In genomic region chr20:60695223-60695622, GRCh38 we compare ENCODE assay signal across 9 cellular contexts.
DNase-seq lines count a peak whose midpoint lies in the region; ATAC-seq, FAIRE-seq and TF ChIP-seq lines count a peak whose summit lies in the region.
"Had no signal": no experiment of that assay in that cellular context is flagged by ENCODE, and none has a peak within 500 bp of the region (broad histone marks: within the 10 kb centered on the region; RNA-seq: fewer than 3 reads in every experiment).

No MANE protein-coding gene starts in this region.

- FAIRE-seq in RCC 7860 (lab: Jason Lieb, UNC): peak; percentile 92
- FAIRE-seq: pancreas had no signal

- H3K4me3 ChIP-seq in fibroblast of the aortic adventitia (ENCODE audit: low read depth, low read length): no peak overlapping the region
- H3K4me3 ChIP-seq: pancreas had no signal

- peaks cover 4% of the 10 kb centered on the region for H3K27me3 Mint-ChIP-seq in activated CD4-positive, alpha-beta T cell treated with anti-CD3 and anti-CD28 coated beads, Interleukin-2, amount 10 ng/mL, durations not matched to agents 7 days and 5 days

- no peaks in the 10 kb centered on the region for H3K4me1 Mint-ChIP-seq in activated CD4-positive, alpha-beta T cell treated with anti-CD3 and anti-CD28 coated beads, Interleukin-2, amount 10 ng/mL, durations not matched to agents 7 days and 5 days

- no peak for ATAC-seq in GM18502 (IDR thresholded peaks at IDR 0.05; ENCODE audit: poor library complexity, unreplicated experiment)
- no peak for ATAC-seq in HG03139 (IDR thresholded peaks at IDR 0.05; ENCODE audit: unreplicated experiment)
- ATAC-seq: pancreas had no signal

- no peak overlapping the region for H3K27ac Mint-ChIP-seq in activated CD4-positive, alpha-beta T cell treated with anti-CD3 and anti-CD28 coated beads, Interleukin-2, amount 10 ng/mL, durations not matched to agents 7 days and 5 days

- no peaks in the 10 kb centered on the region for H3K36me3 Mint-ChIP-seq in activated CD4-positive, alpha-beta T cell treated with anti-CD3 and anti-CD28 coated beads, Interleukin-2, amount 10 ng/mL, durations not matched to agents 7 days and 5 days (ENCODE audit: low read depth)

- CTCF ChIA-PET in activated CD4-positive, alpha-beta T cell treated with anti-CD3 and anti-CD28 coated beads, Interleukin-2, amount 10 ng/mL, durations not matched to agents 7 days and 5 days (lab: Charles Lee): no interaction called here

- no peak overlapping the region for H3K4me3 Mint-ChIP-seq in activated CD4-positive, alpha-beta T cell treated with anti-CD3 and anti-CD28 coated beads, Interleukin-2, amount 10 ng/mL, durations not matched to agents 7 days and 5 days

- DNase-seq in activated CD4-positive, alpha-beta T cell treated with anti-CD3 and anti-CD28 coated beads for 48 hours: peak; percentile 54
- DNase-seq in activated CD4-positive, alpha-beta T cell treated with anti-CD3 and anti-CD28 coated beads, Interleukin-2, amount 10 ng/mL, durations not matched to agents 7 days and 5 days: no peak
- peak; percentile 96 for DNase-seq in RCC 7860 (ENCODE audit: low spot score)
- peak; percentile 77 for DNase-seq in fibroblast of the aortic adventitia (ENCODE audit: low read depth)
- DNase-seq in stimulated activated CD4-positive, alpha-beta T cell treated with anti-CD3 and anti-CD28 coated beads, Interleukin-4, amount 100 ng/mL, for 1 hour: peak; percentile 18
- no peak for DNase-seq in NCI-H2029 treated with DMSO at 0.1 percent for 48 hours (lab: John Stamatoyannopoulos, UW)
- DNase-seq: pancreas had no signal

- no peak for TF ChIP-seq CTCF in fibroblast of the aortic adventitia (IDR thresholded peaks at IDR 0.05; ENCODE audit: insufficient read depth, low read length)

- POLR2A ChIA-PET in activated CD4-positive, alpha-beta T cell treated with anti-CD3 and anti-CD28 coated beads, Interleukin-2, amount 10 ng/mL, durations not matched to agents 7 days and 5 days (lab: Charles Lee): no interaction called here

- H3K9me3 Mint-ChIP-seq in activated CD4-positive, alpha-beta T cell treated with anti-CD3 and anti-CD28 coated beads, Interleukin-2, amount 10 ng/mL, durations not matched to agents 7 days and 5 days: no peaks in the 10 kb centered on the region

Comparison
In these comparisons a context has a peak if more than half of its experiments do, and no peak if none do; other contexts are left out.
1. DNase-seq: peak in activated CD4-positive, alpha-beta T cell treated with anti-CD3 and anti-CD28 coated beads for 48 hours (single experiment), RCC 7860 (single experiment), fibroblast of the aortic adventitia (single experiment) and stimulated activated CD4-positive, alpha-beta T cell treated with anti-CD3 and anti-CD28 coated beads, Interleukin-4, amount 100 ng/mL, for 1 hour (single experiment); none in activated CD4-positive, alpha-beta T cell treated with anti-CD3 and anti-CD28 coated beads, Interleukin-2, amount 10 ng/mL, durations not matched to agents 7 days and 5 days (single experiment) and NCI-H2029 treated with DMSO at 0.1 percent for 48 hours (single experiment).